ENCODE assay signal across 23 cellular contexts in the genomic region with DNA sequence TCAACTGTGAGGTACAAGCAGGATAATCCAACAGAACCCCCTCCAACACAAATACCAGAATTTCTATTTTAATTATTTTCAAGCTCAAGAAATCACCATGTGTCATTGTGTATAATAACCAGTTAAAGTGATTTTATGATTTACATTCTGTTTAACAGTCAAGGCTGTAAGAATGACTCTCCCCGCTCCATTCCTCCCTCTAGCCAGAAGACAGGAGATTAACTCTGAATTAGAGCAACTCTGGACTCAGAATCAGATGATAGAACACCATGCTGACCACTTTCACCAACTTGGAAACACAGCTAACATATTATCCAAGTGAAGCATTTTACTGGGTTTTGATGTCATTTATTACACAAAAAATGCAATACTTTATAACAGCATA.
A peak's percentile ranks its signal among the peaks of the same experiment; 100 is the strongest.
DNase-seq lines count a peak whose midpoint lies in the region; ATAC-seq and TF ChIP-seq lines count a peak whose summit lies in the region.
"Had no signal": no experiment of that assay in that cellular context is flagged by ENCODE, and none has a peak within 500 bp of the region (broad histone marks: within the 10 kb centered on the region; RNA-seq: fewer than 3 reads in every experiment).

No MANE protein-coding gene starts in this region.

- TF ChIP-seq RAD21 in IMR-90 (IDR thresholded peaks at IDR 0.05; ENCODE audit: low read length), result no peak

- peaks cover 3% of the 10 kb centered on the region for H3K36me3 ChIP-seq in IMR-90 (ENCODE audit: control insufficient read depth, insufficient read depth, low read length)
- H3K36me3 ChIP-seq in mammary epithelial cell (ENCODE audit: insufficient read depth, low read length), result peaks cover 16% of the 10 kb centered on the region
- no peaks in the 10 kb centered on the region; the same call in 1 of the 2 replicates for H3K36me3 ChIP-seq in HAP-1 (replicated peaks)

- H3K9me3 ChIP-seq in IMR-90 (ENCODE audit: control insufficient read depth, insufficient read depth, low read length), result no peaks in the 10 kb centered on the region
- H3K9me3 ChIP-seq in mammary epithelial cell (replicated peaks; ENCODE audit: insufficient read depth, low read length), result no peaks in the 10 kb centered on the region
- no peaks in the 10 kb centered on the region for H3K9me3 ChIP-seq in HAP-1
- H3K9me3 ChIP-seq: gastrocnemius medialis, transverse colon had no signal

- no peaks in the 10 kb centered on the region for H3K27me3 Mint-ChIP-seq in nephron progenitor cell (ENCODE audit: low read depth, poor library complexity)
- H3K27me3 Mint-ChIP-seq: activated CD4-positive, alpha-beta memory T cell treated with anti-CD3 and anti-CD28 coated beads for 36 hours had no signal

- peaks cover 17 to 24% of the 10 kb centered on the region in 2 experiments for H3K79me1 ChIP-seq in IMR-90 (ENCODE audit: low read depth in 1 of 2, low read length in 2 of 2)

- no peaks in the 10 kb centered on the region for H3K9me3 Mint-ChIP-seq in nephron progenitor cell
- H3K9me3 Mint-ChIP-seq: activated CD4-positive, alpha-beta memory T cell treated with anti-CD3 and anti-CD28 coated beads for 36 hours; CD14-positive monocyte; GM23338 had no signal

- peak overlapping the region; percentile 64; the same call in 1 of the 2 replicates for H3K18ac ChIP-seq in IMR-90 (ENCODE audit: low read depth, low read length)

- H3K4me2 ChIP-seq in IMR-90 (ENCODE audit: low read depth, low read length) (peak overlapping the region; percentile 74; the same call in 1 of the 2 replicates), mammary epithelial cell (ENCODE audit: insufficient read depth, low read depth, low read length) (peak overlapping the region; percentile 6)
- H3K4me2 ChIP-seq: GM23338 had no signal

- intact Hi-C loops in IMR-90 (cut with micrococcal nuclease), result no loop called here
- intact Hi-C loops in mammary epithelial cell (cut with micrococcal nuclease), result loop anchor here (5.0 kb wide), 1 partner anchor 71 kb away; the partner anchor contains the start of gene ATP2B1

- H2AK5ac ChIP-seq in IMR-90 (ENCODE audit: low read depth, low read length), result no peak overlapping the region

- no peak overlapping the region; the same call in 1 of the 2 replicates for H4K5ac ChIP-seq in IMR-90 (ENCODE audit: low read depth, low read length)

- H3K27ac ChIP-seq in IMR-90 (ENCODE audit: insufficient read depth, low read length), result no peak overlapping the region
- H3K27ac ChIP-seq in mammary epithelial cell (ENCODE audit: insufficient read depth, low read depth, low read length), result peak overlapping the region; percentile 24
- H3K27ac ChIP-seq: 22Rv1, gastrocnemius medialis, HL-60, transverse colon, VCaP had no signal

- TF ChIP-seq CTCF in IMR-90 (conservative IDR thresholded peaks at IDR 0.05; ENCODE audit: low read depth, low read length) (0 out of 2 replicates have a peak, but pooled peaks have one; percentile 3), mammary epithelial cell (conservative IDR thresholded peaks at IDR 0.05 in 1 of 2, IDR thresholded peaks at IDR 0.05 in 1 of 2; ENCODE audit: extremely low read depth in 1 of 2, insufficient read depth in 1 of 2, low read depth in 1 of 2, low read length in 2 of 2) (no peak), nephron progenitor cell (IDR thresholded peaks at IDR 0.05) (no peak), GM13977 (IDR thresholded peaks at IDR 0.05; ENCODE audit: extremely low read depth, insufficient read depth, missing control alignments) (no peak)

- H4K8ac ChIP-seq in IMR-90 (ENCODE audit: low read depth in 2 of 2, low read length in 2 of 2), result peak overlapping the region in 1 of 2 experiments; percentile 3; a peak in 1 of 4 replicates

- no peak overlapping the region for H3K56ac ChIP-seq in IMR-90 (ENCODE audit: extremely low read depth, insufficient read depth, low read length)

- no peak overlapping the region for H2BK15ac ChIP-seq in IMR-90 (ENCODE audit: low read depth, low read length)

- H3K27me3 ChIP-seq in IMR-90 (ENCODE audit: control insufficient read depth, insufficient read depth, low read length) (no peaks in the 10 kb centered on the region), mammary epithelial cell (ENCODE audit: insufficient read depth, low read length) (no peaks in the 10 kb centered on the region), HAP-1 (ENCODE audit: low read depth) (no peaks in the 10 kb centered on the region)
- H3K27me3 ChIP-seq: gastrocnemius medialis, transverse colon had no signal

- peak overlapping the region; percentile 33; the same call in 1 of the 2 replicates for H3K23ac ChIP-seq in IMR-90 (ENCODE audit: low read depth, low read length)

- H3K4ac ChIP-seq in IMR-90 (ENCODE audit: low read depth, low read length), result peak overlapping the region; percentile 8; the same call in 1 of the 2 replicates

- no peak overlapping the region for H2AFZ ChIP-seq in IMR-90 (replicated peaks; ENCODE audit: low read length, poor library complexity)
- H2AFZ ChIP-seq in mammary epithelial cell (ENCODE audit: low read depth, low read length), result no peak overlapping the region
- H2AFZ ChIP-seq: GM23338 had no signal

- TF ChIP-seq POLR2A in IMR-90 (IDR thresholded peaks at IDR 0.05; ENCODE audit: low read depth, low read length), result no peak

- no peak overlapping the region for H3K4me3 ChIP-seq in IMR-90 (ENCODE audit: insufficient read depth, low read depth, low read length)
- H3K4me3 ChIP-seq in mammary epithelial cell (replicated peaks in 1 of 3; ENCODE audit: insufficient read depth in 1 of 3, low read depth in 2 of 3, low read length in 3 of 3), result no peak overlapping the region
- H3K4me3 ChIP-seq in HAP-1, result no peak overlapping the region
- H3K4me3 ChIP-seq: gastrocnemius medialis, GM23338, transverse colon had no signal

- H4K91ac ChIP-seq in IMR-90 (ENCODE audit: insufficient read depth, low read depth, low read length), result no peak overlapping the region

- BruUV-seq in IMR-90 (replicated peaks; lab: Mats Ljungman, UMichigan) (no TSS peak), mammary epithelial cell (replicated peaks; lab: Mats Ljungman, UMichigan) (no TSS peak)

- in situ Hi-C loops in IMR-90 (cut with MboI; ENCODE audit: low sequenced_read_pairs) (no loop called here), mammary epithelial cell (cut with MboI; ENCODE audit: low sequenced_read_pairs in 2 of 2) (no loop called here), HAP-1 (cut with MboI; ENCODE audit: low sequenced_read_pairs) (no loop called here), GM13977 (cut with MboI; ENCODE audit: low pct_unique_long_range_greater_than_20kb, low sequenced_read_pairs, unreplicated experiment) (no loop called here)

- 0 out of 2 replicates have a peak, but pooled peaks cover 6% of the 10 kb centered on the region for H3K9me1 ChIP-seq in IMR-90 (ENCODE audit: insufficient read depth, low read length)

- peak; percentile 5 for DNase-seq in NCI-H82 (lab: John Stamatoyannopoulos, UW)
- DNase-seq in NCI-H82 treated with DMSO at 0.1 percent for 48 hours (lab: John Stamatoyannopoulos, UW; ENCODE audit: unreplicated experiment), result no peak
- DNase-seq in IMR-90, result no peak
- peak; percentile 7 for DNase-seq in mammary epithelial cell
- DNase-seq in nephron progenitor cell, result no peak
- no peak for DNase-seq in HAP-1 (ENCODE audit: low spot score in 2 of 2)
- DNase-seq in GM13977 (ENCODE audit: low spot score), result no peak
- DNase-seq: amniotic stem cell; gastrocnemius medialis; left cardiac atrium; NCI-H2029 treated with DMSO at 0.1 percent for 48 hours; NCI-H510A treated with DMSO at 0.1 percent for 48 hours; Right ventricle myocardium superior; stimulated activated naive CD8-positive, alpha-beta T cell treated with anti-CD3 and anti-CD28 coated beads, Interleukin-15, Interleukin-2, amounts not matched to agents 100 U/mL and 50 U/mL, for 24 hours; transverse colon had no signal

- H3K9ac ChIP-seq in IMR-90 (ENCODE audit: low read depth, low read length) (no peak overlapping the region), mammary epithelial cell (ENCODE audit: insufficient read depth, low read length) (no peak overlapping the region)

- H3K4me1 ChIP-seq in IMR-90 (ENCODE audit: control insufficient read depth, insufficient read depth, low read length) (peaks cover 6% of the 10 kb centered on the region; the same call in 1 of the 2 replicates), mammary epithelial cell (ENCODE audit: insufficient read depth, low read length) (peaks cover 12% of the 10 kb centered on the region), HAP-1 (no peaks in the 10 kb centered on the region)

- peak overlapping the region; percentile 50 for H2BK120ac ChIP-seq in IMR-90 (ENCODE audit: low read depth, low read length)

- no CpG with 5 or more reads among the region's 1 CpG for whole genome bisulfite sequencing in IMR-90 (ENCODE audit: extremely low coverage in 2 of 2, insufficient read length in 1 of 2), 2 experiments
- 100% methylated on average over 1 of the region's 1 CpG for WGBS in mammary epithelial cell (ENCODE audit: low coverage, missing lambda C conversion rate)

- no peak overlapping the region for H3K4me3 Mint-ChIP-seq in nephron progenitor cell
- H3K4me3 Mint-ChIP-seq: activated CD4-positive, alpha-beta memory T cell treated with anti-CD3 and anti-CD28 coated beads for 36 hours; activated T-helper 1 cell treated with anti-CD3 and anti-CD28 coated beads, Interleukin-12 subunit alpha, Interleukin-12 subunit beta, Interleukin-2, Interleukin-4 antibody, amounts not matched to agents 30 ng/mL and 10 ng/mL and 1 ng/mL, durations not matched to agents 14 hours and 24 hours and 36 hours; CD14-positive monocyte; GM23338 had no signal

- dilution Hi-C loops in IMR-90 (cut with HindIII; ENCODE audit: low sequenced_read_pairs, unreplicated experiment) (no loop called here), mammary epithelial cell (cut with HindIII; ENCODE audit: low sequenced_read_pairs) (no loop called here)

- H4K20me1 ChIP-seq in IMR-90 (ENCODE audit: insufficient read depth, low read length) (no peaks in the 10 kb centered on the region), mammary epithelial cell (ENCODE audit: insufficient read depth, low read length) (peaks cover 2% of the 10 kb centered on the region)

- H3K27ac Mint-ChIP-seq in nephron progenitor cell, result peak overlapping the region; percentile 8
- H3K27ac Mint-ChIP-seq: activated T-helper 1 cell treated with anti-CD3 and anti-CD28 coated beads, Interleukin-12 subunit alpha, Interleukin-12 subunit beta, Interleukin-2, Interleukin-4 antibody, amounts not matched to agents 30 ng/mL and 10 ng/mL and 1 ng/mL, durations not matched to agents 14 hours and 24 hours and 36 hours; GM23338 had no signal

- POLR2A ChIA-PET in IMR-90 (lab: Charles Lee; ENCODE audit: unreplicated experiment), result no interaction called here

- 0 out of 2 replicates have a peak overlapping the region, but pooled peaks have one; percentile 43 for H2BK20ac ChIP-seq in IMR-90 (ENCODE audit: low read depth, low read length)

- peaks cover 36% of the 10 kb centered on the region for H3K36me3 Mint-ChIP-seq in nephron progenitor cell (ENCODE audit: low read depth)

- CTCF ChIA-PET in IMR-90 (lab: Yijun Ruan, JAX) (interaction anchor here (0.7 kb wide), 1 partner anchor 1473 kb away, joined by 6 read pairs; no protein-coding TSS in a partner anchor), mammary epithelial cell (lab: Charles Lee; ENCODE audit: low non-redundant PET) (no interaction called here)

- H3K4me1 Mint-ChIP-seq in nephron progenitor cell, result peaks cover 5% of the 10 kb centered on the region
- H3K4me1 Mint-ChIP-seq: CD14-positive monocyte had no signal

- ATAC-seq in IMR-90 (ENCODE audit: low read depth) (peak; percentile 67), HG02798 (IDR thresholded peaks at IDR 0.05; ENCODE audit: poor library complexity, unreplicated experiment) (no peak)
- ATAC-seq: gastrocnemius medialis; GM23338; left cardiac atrium; stimulated activated naive CD8-positive, alpha-beta T cell treated with anti-CD3 and anti-CD28 coated beads, Interleukin-15, Interleukin-2, amounts not matched to agents 100 U/mL and 50 U/mL, for 24 hours had no signal

- no peak overlapping the region for H2AK9ac ChIP-seq in IMR-90 (replicated peaks; ENCODE audit: low read depth, low read length, poor library complexity)

- peak overlapping the region; percentile 29 for H3K14ac ChIP-seq in IMR-90 (replicated peaks; ENCODE audit: low read depth, low read length)

- peak overlapping the region; percentile 69 for H2BK5ac ChIP-seq in IMR-90 (ENCODE audit: low read depth, low read length, poor library complexity, severe bottlenecking)

- H3K79me2 ChIP-seq in mammary epithelial cell (ENCODE audit: insufficient read depth, low read length), result peaks cover 52% of the 10 kb centered on the region

Comparison
In these comparisons a context has a peak if more than half of its experiments do, and no peak if none do; other contexts are left out.
1. DNase-seq: peak in NCI-H82 (single experiment) and mammary epithelial cell (single experiment); none in NCI-H82 treated with DMSO at 0.1 percent for 48 hours (single experiment), IMR-90 (single experiment), nephron progenitor cell (single experiment), HAP-1 (0 of 2) and GM13977 (single experiment).